In genomic region chr1:233664804-233665574, GRCh38 we compare ENCODE assay signal across 18 cellular contexts. TPM values are rescaled to one million over a fixed set of nuclear protein-coding genes. Genes with fewer than 3 reads are reported as not detected.
DNase-seq lines count a peak whose midpoint lies in the region; ATAC-seq and TF ChIP-seq lines count a peak whose summit lies in the region.
"Had no signal": no experiment of that assay in that cellular context is flagged by ENCODE, and none has a peak within 500 bp of the region (broad histone marks: within the 10 kb centered on the region; RNA-seq: fewer than 3 reads in every experiment).

No MANE protein-coding gene starts in this region.

- H3K27ac Mint-ChIP-seq in brain (peak overlapping the region in 3 of 5 experiments; percentile 78 to 93 (median 84)), type B pancreatic cell (no peak overlapping the region)
- H3K27ac Mint-ChIP-seq: CD8-positive, alpha-beta memory T cell had no signal

- WGBS in heart right ventricle, 2 donors, result 62 to 67% methylated on average over 5 of the region's 5 CpGs

- no peaks in the 10 kb centered on the region for H3K36me3 ChIP-seq in heart right ventricle
- H3K36me3 ChIP-seq in tibial artery, result no peaks in the 10 kb centered on the region
- H3K36me3 ChIP-seq: BLaER1, SJSA1 had no signal

- peak; percentile 51 for DNase-seq in NCI-H2171 treated with DMSO at 0.1 percent for 48 hours (lab: John Stamatoyannopoulos, UW)
- DNase-seq in NCI-H2171 (lab: John Stamatoyannopoulos, UW), result no peak
- no peak for DNase-seq in heart right ventricle
- no peak for DNase-seq in tibial artery
- DNase-seq in posterior vena cava (ENCODE audit: low spot score), result no peak
- DNase-seq in type B pancreatic cell (ENCODE audit: extremely low spot score, unreplicated experiment), result no peak
- DNase-seq: CD8-positive, alpha-beta memory T cell; GF-D8; GM23248; NCI-H1436; NCI-H2081 treated with DMSO at 0.1 percent for 48 hours; PC-3 had no signal

- TF ChIP-seq CTCF in brain (conservative IDR thresholded peaks at IDR 0.05) (no peak), heart right ventricle (IDR thresholded peaks at IDR 0.05) (no peak), tibial artery (IDR thresholded peaks at IDR 0.05) (no peak), type B pancreatic cell (conservative IDR thresholded peaks at IDR 0.05) (no peak)

- H3K4me1 ChIP-seq in heart right ventricle (peaks cover 0 to 37% (median 9%) of the 10 kb centered on the region in 9 donors), tibial artery (peaks cover 0 to 34% (median 9%) of the 10 kb centered on the region in 4 donors)
- H3K4me1 ChIP-seq: BLaER1, SJSA1 had no signal

- ATAC-seq in heart right ventricle, result peak in 6 of 8 donors; percentile 20 to 66 (median 60)
- ATAC-seq in HG02642 (IDR thresholded peaks at IDR 0.05; ENCODE audit: poor library complexity, unreplicated experiment), result no peak
- ATAC-seq: HCT116, PC-3 had no signal

- no peaks in the 10 kb centered on the region for H3K9me3 ChIP-seq in heart right ventricle
- H3K9me3 ChIP-seq in tibial artery, result no peaks in the 10 kb centered on the region
- H3K9me3 ChIP-seq: BLaER1, SJSA1 had no signal

- H3K27ac ChIP-seq in heart right ventricle, result peak overlapping the region; percentile 45 to 80 (median 70)
- peak overlapping the region; percentile 35 to 52 for H3K27ac ChIP-seq in tibial artery
- H3K27ac ChIP-seq: BLaER1, GM23248, HL-60, SJSA1 had no signal

- H3K9me3 Mint-ChIP-seq in brain (peaks cover 0 to 6% (median 0%) of the 10 kb centered on the region in 5 experiments), type B pancreatic cell (no peaks in the 10 kb centered on the region)

- H3K4me3 Mint-ChIP-seq in brain, result no peak overlapping the region
- no peak overlapping the region for H3K4me3 Mint-ChIP-seq in type B pancreatic cell
- H3K4me3 Mint-ChIP-seq: CD8-positive, alpha-beta memory T cell had no signal

- H3K4me3 ChIP-seq in heart right ventricle, result no peak overlapping the region
- no peak overlapping the region for H3K4me3 ChIP-seq in tibial artery
- H3K4me3 ChIP-seq: BLaER1, GM23248, SJSA1 had no signal

- intact Hi-C loops in heart right ventricle (cut with DNase I) (loop anchor here in 4 of 10 donors (5.0 to 10.0 kb wide), 3 partner anchors 50 to 60 kb away; partner anchors contain the start of gene KCNK1 (in 1 of the 4)), tibial artery (cut with DNase I; ENCODE audit: low total_unique reads) (no loop called here), posterior vena cava (cut with DNase I) (no loop called here)

- H3K27me3 Mint-ChIP-seq in brain (peaks cover 6% of the 10 kb centered on the region), type B pancreatic cell (no peaks in the 10 kb centered on the region)
- H3K27me3 Mint-ChIP-seq: CD8-positive, alpha-beta memory T cell had no signal

- H3K36me3 Mint-ChIP-seq in brain, result no peaks in the 10 kb centered on the region
- H3K36me3 Mint-ChIP-seq in type B pancreatic cell, result peaks cover 32% of the 10 kb centered on the region
- H3K36me3 Mint-ChIP-seq: CD8-positive, alpha-beta memory T cell had no signal

- H3K4me1 Mint-ChIP-seq in brain, result peaks cover 20% of the 10 kb centered on the region
- peaks cover 6% of the 10 kb centered on the region for H3K4me1 Mint-ChIP-seq in type B pancreatic cell (ENCODE audit: unreplicated experiment)
- H3K4me1 Mint-ChIP-seq: CD8-positive, alpha-beta memory T cell had no signal

- H3K27me3 ChIP-seq in heart right ventricle, result no peaks in the 10 kb centered on the region
- H3K27me3 ChIP-seq in tibial artery, result no peaks in the 10 kb centered on the region
- H3K27me3 ChIP-seq: BLaER1, SJSA1 had no signal

RNA-seq across cellular contexts. Expression of gene KCNK1, which starts 51.1 kb away (rescaled TPM):
- 31.4 TPM for polyA plus RNA-seq in brain (ENCODE audit: insufficient read depth, low read depth, low replicate concordance)
- 10 to 100 TPM in 7 of 10 donors, 1 to 10 TPM in 3; 5.0 to 29.5 (median 15.2) TPM for total RNA-seq in heart right ventricle
- 1 to 10 TPM; 2.5 to 9.7 TPM for polyA plus RNA-seq in heart right ventricle
- total RNA-seq in posterior vena cava, result 1 to 10 TPM; 3.2 to 6.3 TPM
- 13.7 and 18.7 TPM in 2 replicates for total RNA-seq in type B pancreatic cell (ENCODE audit: low replicate concordance)
- total RNA-seq: SJSA1 had no signal
- polyA plus RNA-seq: CD8-positive, alpha-beta memory T cell had no signal
